ENCODE assay signal across 5 cellular contexts in the genomic region with DNA sequence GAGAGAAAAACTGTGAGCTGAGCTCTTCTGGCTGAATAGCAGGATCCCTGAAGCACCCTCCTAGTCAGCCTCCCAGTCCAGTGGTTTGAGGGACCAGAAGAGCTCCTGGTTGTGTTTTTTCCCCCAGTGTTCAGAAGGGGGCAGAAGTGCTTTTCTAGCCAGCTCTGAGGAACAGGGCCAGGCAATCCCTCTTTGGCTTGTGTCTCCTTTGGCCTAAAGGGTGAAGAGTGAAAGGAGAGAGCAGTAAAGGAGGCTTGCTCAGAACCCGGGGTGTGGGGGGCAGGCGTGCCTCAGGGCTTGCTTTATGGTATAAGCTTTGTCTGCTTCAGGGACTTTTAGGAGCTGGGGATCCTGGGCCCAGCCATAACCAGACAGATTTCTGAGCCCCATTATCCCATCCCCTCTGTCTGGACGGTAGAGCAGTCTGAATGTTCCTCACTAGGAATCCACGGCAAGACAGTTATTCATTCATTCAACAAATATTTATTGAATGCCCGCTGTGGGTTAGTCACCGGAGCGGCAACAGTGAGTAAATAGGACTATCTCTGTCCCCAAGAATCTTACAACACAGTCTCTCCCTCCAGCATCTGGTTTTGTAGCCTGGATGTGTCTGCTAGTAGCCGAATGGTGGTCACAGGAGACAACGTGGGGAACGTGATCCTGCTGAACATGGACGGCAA. TPM values are rescaled to one million over a fixed set of nuclear protein-coding genes. Genes with fewer than 3 reads are reported as not detected.
DNase-seq lines count a peak whose midpoint lies in the region; ATAC-seq and TF ChIP-seq lines count a peak whose summit lies in the region.

No MANE protein-coding gene starts in this region.

- H3K36me3 ChIP-seq in lung (ENCODE audit: control insufficient read depth in 2 of 2, insufficient read depth in 2 of 2, low read length in 2 of 2), result peaks cover 0 to 15% of the 10 kb centered on the region in 2 donors

- no peak overlapping the region for H3K4me3 Mint-ChIP-seq in activated CD8-positive, alpha-beta T cell treated with anti-CD3 and anti-CD28 coated beads, Interleukin-2, amount 10 ng/mL, durations not matched to agents 7 days and 5 days

- TF ChIP-seq EP300 in Ishikawa (IDR thresholded peaks at IDR 0.05; ENCODE audit: borderline replicate concordance), result no peak

- no peaks in the 10 kb centered on the region for H3K4me1 ChIP-seq in lung (ENCODE audit: control insufficient read depth in 2 of 2, insufficient read depth in 2 of 2, low read length in 2 of 2)

- peak; percentile 38 for DNase-seq in activated CD8-positive, alpha-beta T cell treated with anti-CD3 and anti-CD28 coated beads, Interleukin-2, amount 10 ng/mL, durations not matched to agents 7 days and 5 days
- DNase-seq in lung (ENCODE audit: low spot score) (no peak), middle frontal gyrus (ENCODE audit: extremely low spot score, low spot score) (no peak)

- H3K27me3 Mint-ChIP-seq in activated CD8-positive, alpha-beta T cell treated with anti-CD3 and anti-CD28 coated beads, Interleukin-2, amount 10 ng/mL, durations not matched to agents 7 days and 5 days (ENCODE audit: low read depth), result no peaks in the 10 kb centered on the region

- peak overlapping the region in 1 of 2 donors; percentile 63 for H3K27ac ChIP-seq in lung (ENCODE audit: low read depth in 1 of 2, low read length in 1 of 2)

- peak; percentile 14 for TF ChIP-seq CTCF in lung (IDR thresholded peaks at IDR 0.05; ENCODE audit: control extremely low read depth, extremely low read depth)

- CTCF ChIA-PET in activated CD8-positive, alpha-beta T cell treated with anti-CD3 and anti-CD28 coated beads, Interleukin-2, amount 10 ng/mL, durations not matched to agents 7 days and 5 days (lab: Charles Lee), result interaction anchor here (0.9 to 3.7 kb wide), 7 partner anchors 13 to 140 kb away, joined by 3 to 27 read pairs (median 6); partner anchors contain the start of genes ACP2 and DDB2

- TF ChIP-seq RAD21 in Ishikawa (IDR thresholded peaks at IDR 0.05; ENCODE audit: low read depth), result peak; percentile 36; the same call in 1 of the 2 replicates

- H3K9me3 Mint-ChIP-seq in activated CD8-positive, alpha-beta T cell treated with anti-CD3 and anti-CD28 coated beads, Interleukin-2, amount 10 ng/mL, durations not matched to agents 7 days and 5 days (ENCODE audit: insufficient read depth), result no peaks in the 10 kb centered on the region

- WGBS in lung, 2 donors, result 52 to 76% methylated on average over 11 of the region's 11 CpGs

- peak; percentile 55 for ATAC-seq in activated CD8-positive, alpha-beta T cell treated with anti-CD3 and anti-CD28 coated beads, Interleukin-2, amount 10 ng/mL, durations not matched to agents 7 days and 5 days
- ATAC-seq in lung (ENCODE audit: insufficient read depth, low FRiP score) (no peak), GM21423 (IDR thresholded peaks at IDR 0.05; ENCODE audit: unreplicated experiment) (no peak)

- peak overlapping the region; percentile 74 for H3K27ac Mint-ChIP-seq in activated CD8-positive, alpha-beta T cell treated with anti-CD3 and anti-CD28 coated beads, Interleukin-2, amount 10 ng/mL, durations not matched to agents 7 days and 5 days

- no peak overlapping the region for H3K4me3 ChIP-seq in lung

- H3K9me3 ChIP-seq in lung (ENCODE audit: control insufficient read depth in 2 of 2, insufficient read depth in 1 of 2, low read length in 1 of 2), result no peaks in the 10 kb centered on the region

- H3K36me3 Mint-ChIP-seq in activated CD8-positive, alpha-beta T cell treated with anti-CD3 and anti-CD28 coated beads, Interleukin-2, amount 10 ng/mL, durations not matched to agents 7 days and 5 days (ENCODE audit: low read depth), result peaks cover 63% of the 10 kb centered on the region

- peaks cover 24% of the 10 kb centered on the region for H3K4me1 Mint-ChIP-seq in activated CD8-positive, alpha-beta T cell treated with anti-CD3 and anti-CD28 coated beads, Interleukin-2, amount 10 ng/mL, durations not matched to agents 7 days and 5 days (ENCODE audit: low read depth)

- H3K27me3 ChIP-seq in lung (ENCODE audit: control insufficient read depth, insufficient read depth), result no peaks in the 10 kb centered on the region

- POLR2A ChIA-PET in activated CD8-positive, alpha-beta T cell treated with anti-CD3 and anti-CD28 coated beads, Interleukin-2, amount 10 ng/mL, durations not matched to agents 7 days and 5 days (lab: Charles Lee), result interaction anchor here (0.8 to 3.7 kb wide), 7 partner anchors 10 to 25 kb away, joined by 3 to 34 read pairs (median 4); partner anchors contain the start of genes ACP2 and DDB2

TF ChIP-seq in Ishikawa, 13 proteins besides CTCF, POLR2A, EP300 and RAD21:
- TF ChIP-seq, protein P1, sequence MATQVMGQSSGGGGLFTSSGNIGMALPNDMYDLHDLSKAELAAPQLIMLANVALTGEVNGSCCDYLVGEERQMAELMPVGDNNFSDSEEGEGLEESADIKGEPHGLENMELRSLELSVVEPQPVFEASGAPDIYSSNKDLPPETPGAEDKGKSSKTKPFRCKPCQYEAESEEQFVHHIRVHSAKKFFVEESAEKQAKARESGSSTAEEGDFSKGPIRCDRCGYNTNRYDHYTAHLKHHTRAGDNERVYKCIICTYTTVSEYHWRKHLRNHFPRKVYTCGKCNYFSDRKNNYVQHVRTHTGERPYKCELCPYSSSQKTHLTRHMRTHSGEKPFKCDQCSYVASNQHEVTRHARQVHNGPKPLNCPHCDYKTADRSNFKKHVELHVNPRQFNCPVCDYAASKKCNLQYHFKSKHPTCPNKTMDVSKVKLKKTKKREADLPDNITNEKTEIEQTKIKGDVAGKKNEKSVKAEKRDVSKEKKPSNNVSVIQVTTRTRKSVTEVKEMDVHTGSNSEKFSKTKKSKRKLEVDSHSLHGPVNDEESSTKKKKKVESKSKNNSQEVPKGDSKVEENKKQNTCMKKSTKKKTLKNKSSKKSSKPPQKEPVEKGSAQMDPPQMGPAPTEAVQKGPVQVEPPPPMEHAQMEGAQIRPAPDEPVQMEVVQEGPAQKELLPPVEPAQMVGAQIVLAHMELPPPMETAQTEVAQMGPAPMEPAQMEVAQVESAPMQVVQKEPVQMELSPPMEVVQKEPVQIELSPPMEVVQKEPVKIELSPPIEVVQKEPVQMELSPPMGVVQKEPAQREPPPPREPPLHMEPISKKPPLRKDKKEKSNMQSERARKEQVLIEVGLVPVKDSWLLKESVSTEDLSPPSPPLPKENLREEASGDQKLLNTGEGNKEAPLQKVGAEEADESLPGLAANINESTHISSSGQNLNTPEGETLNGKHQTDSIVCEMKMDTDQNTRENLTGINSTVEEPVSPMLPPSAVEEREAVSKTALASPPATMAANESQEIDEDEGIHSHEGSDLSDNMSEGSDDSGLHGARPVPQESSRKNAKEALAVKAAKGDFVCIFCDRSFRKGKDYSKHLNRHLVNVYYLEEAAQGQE (IDR thresholded peaks at IDR 0.05; ENCODE audit: low read depth), result no peak
- TF ChIP-seq FOXM1 (IDR thresholded peaks at IDR 0.05; ENCODE audit: borderline replicate concordance, low read depth), result no peak
- TF ChIP-seq CEBPB (IDR thresholded peaks at IDR 0.05), result no peak

RNA-seq across cellular contexts. Expression of gene ACP2, which starts 14.5 kb away (rescaled TPM):
- total RNA-seq in activated CD8-positive, alpha-beta T cell treated with anti-CD3 and anti-CD28 coated beads, Interleukin-2, amount 10 ng/mL, durations not matched to agents 7 days and 5 days, result 10 to 100 TPM; 26.7 to 27.5 TPM
- total RNA-seq in lung, result 10 to 100 TPM; 50.9 to 74.7 TPM
- polyA plus RNA-seq in lung, result 10 to 100 TPM; 40.6 to 70.8 TPM

RNA-seq across cellular contexts. Expression of gene DDB2, which starts 19.4 kb away (rescaled TPM):
- total RNA-seq in activated CD8-positive, alpha-beta T cell treated with anti-CD3 and anti-CD28 coated beads, Interleukin-2, amount 10 ng/mL, durations not matched to agents 7 days and 5 days, result 100 to 1,000 TPM; 164 to 171 TPM
- 10 to 100 TPM; 14.4 to 33.9 TPM for total RNA-seq in lung
- polyA plus RNA-seq in lung, result 10 to 100 TPM; 16.8 to 36.4 TPM

RNA-seq across cellular contexts. Expression of gene NR1H3, which starts 23.7 kb away (rescaled TPM):
- total RNA-seq in activated CD8-positive, alpha-beta T cell treated with anti-CD3 and anti-CD28 coated beads, Interleukin-2, amount 10 ng/mL, durations not matched to agents 7 days and 5 days, result 10 to 100 TPM; 11.7 to 12.6 TPM
- total RNA-seq in lung, result 10 to 100 TPM; 35.0 to 62.0 TPM
- polyA plus RNA-seq in lung, result 10 to 100 TPM; 55.2 to 58.9 TPM

RNA-seq across cellular contexts. Expression of gene MADD, which starts 35.8 kb away (rescaled TPM):
- total RNA-seq in activated CD8-positive, alpha-beta T cell treated with anti-CD3 and anti-CD28 coated beads, Interleukin-2, amount 10 ng/mL, durations not matched to agents 7 days and 5 days, result 10 to 100 TPM; 96.3 to 98.4 TPM
- 10 to 100 TPM; 48.9 to 56.8 TPM for total RNA-seq in lung
- 10 to 100 TPM; 15.9 to 25.4 TPM for polyA plus RNA-seq in lung

RNA-seq across cellular contexts. Expression of gene PACSIN3, which starts 47.9 kb away (rescaled TPM):
- 1 to 10 TPM; 2.0 to 2.1 TPM for total RNA-seq in activated CD8-positive, alpha-beta T cell treated with anti-CD3 and anti-CD28 coated beads, Interleukin-2, amount 10 ng/mL, durations not matched to agents 7 days and 5 days
- total RNA-seq in lung, result 10 to 100 TPM; 34.7 to 53.3 TPM
- 10 to 100 TPM; 20.6 to 37.9 TPM for polyA plus RNA-seq in lung

Comparison
In these comparisons a context has a peak if more than half of its experiments do, and no peak if none do; other contexts are left out.
1. RNA of gene DDB2, which starts 19.4 kb away (total RNA-seq): 164 to 171 TPM in activated CD8-positive, alpha-beta T cell treated with anti-CD3 and anti-CD28 coated beads, Interleukin-2, amount 10 ng/mL, durations not matched to agents 7 days and 5 days; 14.4 to 33.9 TPM in lung; every median in the first group is over 4 times any median in the second.